In the genomic region with DNA sequence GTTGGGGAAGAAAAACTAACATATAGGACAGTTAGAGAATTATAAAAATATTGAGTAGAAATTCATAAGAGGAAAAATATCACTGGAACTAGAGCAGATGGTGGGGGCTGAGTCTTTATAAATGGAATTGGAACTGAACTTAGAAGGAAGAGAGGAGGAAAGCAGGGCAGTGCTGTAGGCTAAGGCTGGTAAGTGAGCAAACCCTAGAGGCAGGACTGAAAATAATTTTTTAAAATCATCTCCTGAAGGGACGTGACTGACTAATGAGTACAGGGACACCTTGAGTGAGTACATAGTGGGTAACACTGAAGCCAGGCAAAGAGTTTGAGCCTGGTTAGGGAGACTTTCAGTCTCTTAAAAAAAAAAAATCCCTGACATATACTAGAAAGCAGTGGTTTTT, we compare ENCODE assay signal across 9 cellular contexts.
DNase-seq lines count a peak whose midpoint lies in the region; ATAC-seq and TF ChIP-seq lines count a peak whose summit lies in the region.
"Had no signal": no experiment of that assay in that cellular context is flagged by ENCODE, and none has a peak within 500 bp of the region (broad histone marks: within the 10 kb centered on the region; RNA-seq: fewer than 3 reads in every experiment).

No MANE protein-coding gene starts in this region.

- no peak overlapping the region for H3K9ac ChIP-seq in OCI-LY3 (ENCODE audit: low read length)

- intact Hi-C loops in posterior cingulate gyrus (cut with DNase I), result no loop called here
- intact Hi-C loops in psoas muscle (cut with DNase I), result no loop called here

- H3K4me1 ChIP-seq in OCI-LY3 (ENCODE audit: low read length) (no peaks in the 10 kb centered on the region), foreskin keratinocyte (no peaks in the 10 kb centered on the region), psoas muscle (no peaks in the 10 kb centered on the region)

- no peak overlapping the region for H3K27ac ChIP-seq in C4-2B
- no peak overlapping the region for H3K27ac ChIP-seq in OCI-LY3 (ENCODE audit: low read length)
- H3K27ac ChIP-seq in foreskin keratinocyte, result no peak overlapping the region
- no peak overlapping the region for H3K27ac ChIP-seq in psoas muscle

- no peaks in the 10 kb centered on the region for H4K20me1 ChIP-seq in OCI-LY3 (ENCODE audit: insufficient read depth, low read length)

- no peaks in the 10 kb centered on the region for H3K79me2 ChIP-seq in OCI-LY3 (ENCODE audit: low read length)

- H3K9me3 ChIP-seq in OCI-LY3 (ENCODE audit: insufficient read depth, low read length), result no peaks in the 10 kb centered on the region
- no peaks in the 10 kb centered on the region for H3K9me3 ChIP-seq in psoas muscle

- ATAC-seq in GM21447 (IDR thresholded peaks at IDR 0.05; ENCODE audit: unreplicated experiment), result peak; percentile 76
- peak; percentile 79 for ATAC-seq in foreskin keratinocyte
- ATAC-seq in psoas muscle, result no peak

- 72 to 94% (median 81%) methylated on average over 1 of the region's 1 CpG for WGBS in psoas muscle, 3 donors

- no peak for DNase-seq in foreskin keratinocyte
- DNase-seq in posterior cingulate gyrus, result no peak
- DNase-seq in psoas muscle, result no peak
- DNase-seq in activated T-cell treated with anti-CD3 and anti-CD28 coated beads, Interleukin-2, amount 50 U/mL, for 1 hour, result no peak
- DNase-seq in NCI-H1417 (lab: John Stamatoyannopoulos, UW), result no peak
- DNase-seq: activated T-cell treated with anti-CD3 and anti-CD28 coated beads, Interleukin-2, amount 50 U/mL, for 24 hours had no signal

- no peaks in the 10 kb centered on the region for H3K27me3 ChIP-seq in OCI-LY3 (ENCODE audit: low read depth, low read length)
- H3K27me3 ChIP-seq in foreskin keratinocyte, result no peaks in the 10 kb centered on the region
- no peaks in the 10 kb centered on the region for H3K27me3 ChIP-seq in psoas muscle (ENCODE audit: insufficient read depth in 3 of 3, low read length in 2 of 3)

- H3K4me2 ChIP-seq in OCI-LY3 (ENCODE audit: low read length), result no peak overlapping the region

- H3K36me3 ChIP-seq in OCI-LY3 (replicated peaks; ENCODE audit: low read depth, low read length) (no peaks in the 10 kb centered on the region), psoas muscle (ENCODE audit: insufficient read depth in 1 of 2, low read depth in 1 of 2) (no peaks in the 10 kb centered on the region)

- TF ChIP-seq CTCF in C4-2B (conservative IDR thresholded peaks at IDR 0.05) (peak; percentile 24), OCI-LY3 (IDR thresholded peaks at IDR 0.05; ENCODE audit: low read depth, low read length) (peak; percentile 43), foreskin keratinocyte (conservative IDR thresholded peaks at IDR 0.05) (peak; percentile 56), psoas muscle (IDR thresholded peaks at IDR 0.05) (no peak)

- H3K4me3 ChIP-seq in OCI-LY3 (ENCODE audit: low read length), result no peak overlapping the region
- H3K4me3 ChIP-seq in psoas muscle, result no peak overlapping the region

- H2AFZ ChIP-seq in OCI-LY3 (ENCODE audit: low read depth, low read length), result no peak overlapping the region

Comparison
In these comparisons a context has a peak if more than half of its experiments do, and no peak if none do; other contexts are left out.
1. ATAC-seq: peak in GM21447 (single experiment) and foreskin keratinocyte (single experiment); none in psoas muscle (0 of 4).